Comparison of ENCODE assay signal across 13 cellular contexts in the genomic region with DNA sequence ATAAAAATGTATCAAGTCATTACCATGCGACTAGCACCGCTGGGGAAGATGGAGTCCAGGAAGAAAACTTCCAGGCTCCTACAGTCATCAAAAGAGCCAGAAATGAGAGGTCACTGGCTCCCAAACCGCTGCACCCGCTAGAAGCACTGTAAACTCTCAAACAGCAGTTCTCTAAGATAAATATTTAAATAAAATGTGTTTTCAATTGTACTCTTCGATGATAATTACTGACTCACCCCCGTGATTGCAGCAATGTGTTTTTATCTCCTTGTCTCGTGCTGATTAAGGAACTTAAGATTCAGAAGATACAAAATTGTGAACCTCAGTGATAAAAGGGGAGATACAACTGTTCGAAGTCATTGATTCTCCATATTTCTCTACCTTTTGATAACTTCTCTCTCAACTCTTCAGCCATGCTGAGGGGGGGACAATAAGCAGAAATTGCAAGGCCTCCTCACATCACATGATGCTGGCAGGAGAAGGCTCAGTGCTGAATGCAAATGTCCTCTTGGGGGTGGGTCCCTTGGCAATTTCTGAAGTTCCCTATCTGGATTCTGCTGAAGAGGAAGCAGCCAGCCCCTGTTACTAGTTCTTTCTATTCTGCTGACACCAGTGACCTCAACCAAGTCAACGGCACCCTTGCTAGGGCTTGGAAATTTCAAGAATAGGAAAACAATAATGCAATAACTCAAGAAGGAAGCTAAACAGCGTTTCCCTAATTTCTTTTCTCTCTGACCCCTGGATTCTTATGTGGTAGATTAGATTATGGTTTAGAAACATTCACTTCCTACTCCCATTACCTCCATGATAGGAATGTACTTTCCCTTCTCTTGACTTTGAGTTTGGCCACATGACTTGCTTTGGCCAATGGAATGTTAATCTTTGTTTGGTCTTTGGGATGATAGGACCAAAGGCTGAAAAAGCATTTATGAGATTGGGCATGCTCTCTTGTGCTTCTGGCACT. TPM values are rescaled to one million over a fixed set of nuclear protein-coding genes. Genes with fewer than 3 reads are reported as not detected.
DNase-seq lines count a peak whose midpoint lies in the region; ATAC-seq and TF ChIP-seq lines count a peak whose summit lies in the region.
"Had no signal": no experiment of that assay in that cellular context is flagged by ENCODE, and none has a peak within 500 bp of the region (broad histone marks: within the 10 kb centered on the region; RNA-seq: fewer than 3 reads in every experiment).

No MANE protein-coding gene starts in this region.

- H3K36me3 ChIP-seq in ACC112 (ENCODE audit: insufficient read depth, low read length) (no peaks in the 10 kb centered on the region), Karpas-422 (ENCODE audit: insufficient read depth, low read length) (no peaks in the 10 kb centered on the region), right lobe of liver (no peaks in the 10 kb centered on the region)
- H3K36me3 ChIP-seq: BE2C, thyroid gland had no signal

- H2AFZ ChIP-seq in ACC112 (ENCODE audit: low read length, unreplicated experiment) (peak overlapping the region; percentile 44), Karpas-422 (ENCODE audit: low read length) (peak overlapping the region; percentile 71)

- H3K27ac ChIP-seq in ACC112 (ENCODE audit: low read depth, low read length): no peak overlapping the region
- H3K27ac ChIP-seq in Karpas-422 (ENCODE audit: low read length): peak overlapping the region; percentile 31
- H3K27ac ChIP-seq in right lobe of liver: no peak overlapping the region
- H3K27ac ChIP-seq: thyroid gland had no signal

- DNase-seq in Karpas-422: peak; percentile 94
- DNase-seq in amniotic stem cell (lab: John Stamatoyannopoulos, UW): peak; percentile 10
- no peak for DNase-seq in right lobe of liver
- DNase-seq in NCI-H82 (lab: John Stamatoyannopoulos, UW): no peak
- no peak for DNase-seq in activated gamma-delta T cell treated with Interleukin-2 at 50 U/mL for 16 hours
- no peak for DNase-seq in NCI-H1105 (lab: John Stamatoyannopoulos, UW)
- DNase-seq: activated CD4-positive, alpha-beta T cell treated with anti-CD3 and anti-CD28 coated beads for 48 hours; activated naive CD4-positive, alpha-beta T cell treated with anti-CD3 and anti-CD28 coated beads for 36 hours; BE2C; NCI-H2029 treated with DMSO at 0.1 percent for 48 hours had no signal

- H3K4me2 ChIP-seq in Karpas-422 (ENCODE audit: low read depth, low read length, poor library complexity, severe bottlenecking): peak overlapping the region; percentile 48

- no peaks in the 10 kb centered on the region for H3K9me2 ChIP-seq in Karpas-422 (replicated peaks; ENCODE audit: insufficient read depth, low read length)

- ATAC-seq in right lobe of liver (peak; percentile 57 to 77 (median 62)), HG03045 (IDR thresholded peaks at IDR 0.05; ENCODE audit: unreplicated experiment) (no peak)

- TF ChIP-seq CTCF in right lobe of liver (IDR thresholded peaks at IDR 0.05): no peak

- WGBS in right lobe of liver (ENCODE audit: insufficient coverage, low coverage, low lambda C conversion rate, missing lambda C conversion rate): 45% methylated on average over 10 of the region's 10 CpGs

- H3K79me2 ChIP-seq in ACC112 (ENCODE audit: control insufficient read depth, insufficient read depth, low read length, unreplicated experiment): no peaks in the 10 kb centered on the region
- no peaks in the 10 kb centered on the region for H3K79me2 ChIP-seq in Karpas-422 (ENCODE audit: low read length)

- TF ChIP-seq POLR2A in right lobe of liver (IDR thresholded peaks at IDR 0.05): no peak

- H3K9me3 ChIP-seq in Karpas-422 (ENCODE audit: low read length): no peaks in the 10 kb centered on the region
- H3K9me3 ChIP-seq in right lobe of liver: no peaks in the 10 kb centered on the region
- H3K9me3 ChIP-seq: BE2C, thyroid gland had no signal

- intact Hi-C loops in right lobe of liver (cut with DNase I): no loop called here

- H3K9ac ChIP-seq in Karpas-422 (ENCODE audit: low read length): peak overlapping the region; percentile 40

- H3K27me3 ChIP-seq in ACC112 (ENCODE audit: insufficient read depth, low read length) (no peaks in the 10 kb centered on the region), Karpas-422 (ENCODE audit: low read length) (no peaks in the 10 kb centered on the region), right lobe of liver (no peaks in the 10 kb centered on the region)
- H3K27me3 ChIP-seq: thyroid gland had no signal

- H3K4me3 ChIP-seq in ACC112 (ENCODE audit: low read depth, low read length): peak overlapping the region; percentile 13; the same call in 1 of the 2 replicates
- peak overlapping the region; percentile 13 for H3K4me3 ChIP-seq in Karpas-422 (ENCODE audit: low read length)
- H3K4me3 ChIP-seq in right lobe of liver: no peak overlapping the region
- H3K4me3 ChIP-seq: thyroid gland had no signal

- H3K4me1 ChIP-seq in ACC112 (ENCODE audit: control insufficient read depth, insufficient read depth, low read length, unreplicated experiment) (peaks cover 7% of the 10 kb centered on the region), Karpas-422 (ENCODE audit: low read length) (peaks cover 20% of the 10 kb centered on the region), right lobe of liver (no peaks in the 10 kb centered on the region)
- H3K4me1 ChIP-seq: BE2C, thyroid gland had no signal

- H4K20me1 ChIP-seq in Karpas-422 (ENCODE audit: insufficient read depth, low read depth, low read length): no peaks in the 10 kb centered on the region

RNA-seq across cellular contexts. Expression of gene FOXP1, which starts 46.0 kb away (rescaled TPM):
- total RNA-seq in Karpas-422 (2014; rRNA removed; shearing (Covaris generic); ENCODE audit: low replicate concordance): 202 and 334 TPM in 2 replicates
- total RNA-seq in right lobe of liver: 10 to 100 TPM; 26.7 to 47.7 (median 35.2) TPM

Comparison
In these comparisons a context has a peak if more than half of its experiments do, and no peak if none do; other contexts are left out.
1. H3K4me3 ChIP-seq: peak in ACC112 (single experiment) and Karpas-422 (single experiment); none in right lobe of liver (0 of 3).
2. DNase-seq: peak in Karpas-422 (single experiment) and amniotic stem cell (single experiment); none in right lobe of liver (0 of 3), NCI-H82 (single experiment), activated gamma-delta T cell treated with Interleukin-2 at 50 U/mL for 16 hours (single experiment) and NCI-H1105 (single experiment).